In genomic region chr12:124998705-124999104, GRCh38 we compare ENCODE assay signal across 17 cellular contexts. TPM values are rescaled to one million over a fixed set of nuclear protein-coding genes. Genes with fewer than 3 reads are reported as not detected.
A peak's percentile ranks its signal among the peaks of the same experiment; 100 is the strongest.
DNase-seq lines count a peak whose midpoint lies in the region; ATAC-seq, FAIRE-seq and TF ChIP-seq lines count a peak whose summit lies in the region.
"Had no signal": no experiment of that assay in that cellular context is flagged by ENCODE, and none has a peak within 500 bp of the region (broad histone marks: within the 10 kb centered on the region; RNA-seq: fewer than 3 reads in every experiment).

No MANE protein-coding gene starts in this region.

- in situ Hi-C loops in GM12878 (cut with MboI): no loop called here

- no peak for TF ChIP-seq RAD21 in GM12878 (IDR thresholded peaks at IDR 0.05; ENCODE audit: insufficient read depth, low read depth, low read length)

- no peak for ATAC-seq in natural killer cell treated with Interleukin-12 subunit alpha and Interleukin-12 subunit beta and Interleukin-15 and Interleukin-18, amount 100 ng/mL, for 72 hours
- ATAC-seq in natural killer cell (no peak), GM12878 (no peak), PC-3 (no peak)

- peak; percentile 6 for DNase-seq in natural killer cell treated with Interleukin-12 subunit alpha and Interleukin-12 subunit beta and Interleukin-15 and Interleukin-18, amount 100 ng/mL, for 72 hours (ENCODE audit: low spot score)
- DNase-seq in natural killer cell (no peak), GM12878 (ENCODE audit: low read depth, low spot score) (no peak), SIG-M5 treated with dmso at 0.1 percent for 504 hours (lab: John Stamatoyannopoulos, UW; ENCODE audit: unreplicated experiment) (no peak), PC-3 (no peak), RKO (ENCODE audit: low spot score) (no peak)
- DNase-seq: BE2C; CD4-positive, alpha-beta memory T cell; DMS153; DMS79 treated with DMSO at 0.1 percent for 48 hours; GDM1; HCEC 1CT had no signal

- H3K27ac ChIP-seq in GM12878 (ENCODE audit: control insufficient read depth, insufficient read depth) (no peak overlapping the region), PC-3 (ENCODE audit: low read length) (no peak overlapping the region)
- H3K27ac ChIP-seq: C4-2B, HL-60 had no signal

- peaks cover 4% of the 10 kb centered on the region; the same call in 1 of the 2 replicates for H3K36me3 ChIP-seq in Loucy (ENCODE audit: insufficient read depth, low read length)
- H3K36me3 ChIP-seq in GM12878 (ENCODE audit: control insufficient read depth in 2 of 2, insufficient read depth in 2 of 2, low read length in 1 of 2): peaks cover 0 to 17% of the 10 kb centered on the region in 2 experiments; a peak in 2 of 4 replicates
- H3K36me3 ChIP-seq in PC-3 (ENCODE audit: low read depth, low read length): no peaks in the 10 kb centered on the region; the same call in 1 of the 2 replicates

- peak overlapping the region; percentile 23 for H3K4me2 ChIP-seq in Loucy (ENCODE audit: low read depth, low read length, poor library complexity, severe bottlenecking)
- peak overlapping the region; percentile 42; the same call in 1 of the 2 replicates for H3K4me2 ChIP-seq in GM12878 (ENCODE audit: control insufficient read depth, insufficient read depth)
- no peak overlapping the region for H3K4me2 ChIP-seq in PC-3 (ENCODE audit: low read length)

- H3F3A ChIP-seq in Loucy (ENCODE audit: low read depth): no peaks in the 10 kb centered on the region
- H3F3A ChIP-seq in PC-3 (ENCODE audit: low read length, unreplicated experiment): no peaks in the 10 kb centered on the region

- H3K27me3 ChIP-seq in Loucy (ENCODE audit: insufficient read depth, low read length, poor library complexity, severe bottlenecking) (no peaks in the 10 kb centered on the region), GM12878 (replicated peaks in 1 of 2; ENCODE audit: control insufficient read depth in 2 of 2, insufficient read depth in 2 of 2, low read length in 1 of 2) (no peaks in the 10 kb centered on the region), PC-3 (ENCODE audit: low read length) (no peaks in the 10 kb centered on the region)
- H3K27me3 ChIP-seq: BE2C had no signal

- TF ChIP-seq EP300 in GM12878 (IDR thresholded peaks at IDR 0.05; ENCODE audit: borderline replicate concordance in 1 of 2, control insufficient read depth in 1 of 2, low read depth in 2 of 2, low read length in 2 of 2): no peak

- TF ChIP-seq CTCF in natural killer cell (IDR thresholded peaks at IDR 0.05) (no peak), Loucy (conservative IDR thresholded peaks at IDR 0.05; ENCODE audit: low read length) (no peak), GM12878 (IDR thresholded peaks at IDR 0.05 in 2 of 3, conservative IDR thresholded peaks at IDR 0.05 in 1 of 3; ENCODE audit: control insufficient read depth in 2 of 3, extremely low read depth in 1 of 3, insufficient read depth in 1 of 3, low read depth in 3 of 3, low read length in 3 of 3) (no peak), PC-3 (conservative IDR thresholded peaks at IDR 0.05; ENCODE audit: low read depth, low read length) (no peak)

- H3K4me1 ChIP-seq in Loucy (ENCODE audit: insufficient read depth, low read length, poor library complexity, severe bottlenecking) (peaks cover 20% of the 10 kb centered on the region), GM12878 (ENCODE audit: control insufficient read depth, insufficient read depth, low read length) (peaks cover 12% of the 10 kb centered on the region), PC-3 (ENCODE audit: insufficient read depth, low read length) (peaks cover 10% of the 10 kb centered on the region)
- H3K4me1 ChIP-seq: BE2C had no signal

- POLR2A ChIA-PET in GM12878 (lab: Charles Lee) (interaction anchor here (0.7 kb wide), 1 partner anchor 57 kb away, joined by 4 read pairs; no protein-coding TSS in a partner anchor), PC-3 (lab: Charles Lee; ENCODE audit: unreplicated experiment) (no interaction called here)

- H3K9me3 ChIP-seq in Loucy (ENCODE audit: insufficient read depth, low read depth, low read length): no peaks in the 10 kb centered on the region
- H3K9me3 ChIP-seq in GM12878 (replicated peaks; ENCODE audit: control insufficient read depth, insufficient read depth, low read length): peaks cover 2% of the 10 kb centered on the region; the same call in 2 of the 3 replicates
- H3K9me3 ChIP-seq in PC-3 (ENCODE audit: low read length): no peaks in the 10 kb centered on the region
- H3K9me3 ChIP-seq: BE2C had no signal

- RAD21 ChIA-PET in GM12878 (lab: Charles Lee; ENCODE audit: unreplicated experiment): no interaction called here

- 98% methylated on average over 4 of the region's 4 CpGs for WGBS in GM12878 (ENCODE audit: insufficient coverage, insufficient replicate concordance, low lambda C conversion rate, missing lambda C conversion rate)

- no peaks in the 10 kb centered on the region for H3K27me3 Mint-ChIP-seq in natural killer cell treated with Interleukin-12 subunit alpha and Interleukin-12 subunit beta and Interleukin-15 and Interleukin-18, amount 100 ng/mL, for 72 hours
- no peaks in the 10 kb centered on the region for H3K27me3 Mint-ChIP-seq in natural killer cell (ENCODE audit: low read depth in 2 of 2)
- H3K27me3 Mint-ChIP-seq: CD4-positive, alpha-beta memory T cell had no signal

- H3K9ac ChIP-seq in Loucy (ENCODE audit: low read depth, low read length, poor library complexity, severe bottlenecking) (no peak overlapping the region), GM12878 (ENCODE audit: control insufficient read depth, insufficient read depth, low read length) (no peak overlapping the region), PC-3 (ENCODE audit: low read length) (no peak overlapping the region)

- H3K4me3 ChIP-seq in Loucy (ENCODE audit: low read length, poor library complexity, severe bottlenecking) (no peak overlapping the region), GM12878 (no peak overlapping the region), PC-3 (ENCODE audit: low read length) (no peak overlapping the region)

- peaks cover 26 to 30% of the 10 kb centered on the region in 2 donors for H3K4me1 Mint-ChIP-seq in natural killer cell treated with Interleukin-12 subunit alpha and Interleukin-12 subunit beta and Interleukin-15 and Interleukin-18, amount 100 ng/mL, for 72 hours (ENCODE audit: low read depth in 2 of 2)
- H3K4me1 Mint-ChIP-seq in natural killer cell: peaks cover 40 to 44% of the 10 kb centered on the region in 2 donors

- no peak for FAIRE-seq in GM12878 (lab: Jason Lieb, UNC)
- FAIRE-seq: A204.1, D721Med had no signal

- no peak overlapping the region for H3K4me3 Mint-ChIP-seq in natural killer cell treated with Interleukin-12 subunit alpha and Interleukin-12 subunit beta and Interleukin-15 and Interleukin-18, amount 100 ng/mL, for 72 hours
- no peak overlapping the region for H3K4me3 Mint-ChIP-seq in natural killer cell
- H3K4me3 Mint-ChIP-seq: CD4-positive, alpha-beta memory T cell had no signal

- no peak overlapping the region for H3K27ac Mint-ChIP-seq in natural killer cell treated with Interleukin-12 subunit alpha and Interleukin-12 subunit beta and Interleukin-15 and Interleukin-18, amount 100 ng/mL, for 72 hours
- no peak overlapping the region for H3K27ac Mint-ChIP-seq in natural killer cell
- H3K27ac Mint-ChIP-seq: CD4-positive, alpha-beta memory T cell had no signal

- H2AFZ ChIP-seq in Loucy (ENCODE audit: low read length) (no peak overlapping the region), GM12878 (ENCODE audit: control insufficient read depth, low read depth, low read length) (no peak overlapping the region), PC-3 (ENCODE audit: low read length) (no peak overlapping the region)

- SMC1A ChIA-PET in GM12878 (lab: Charles Lee; ENCODE audit: uncharacterized antibody, unreplicated experiment): no interaction called here

- no peak for TF ChIP-seq POLR2A in GM12878 (IDR thresholded peaks at IDR 0.05; ENCODE audit: low read depth, low read length)

- no peaks in the 10 kb centered on the region for H3K9me3 Mint-ChIP-seq in natural killer cell treated with Interleukin-12 subunit alpha and Interleukin-12 subunit beta and Interleukin-15 and Interleukin-18, amount 100 ng/mL, for 72 hours
- H3K9me3 Mint-ChIP-seq in natural killer cell: no peaks in the 10 kb centered on the region
- H3K9me3 Mint-ChIP-seq: CD4-positive, alpha-beta memory T cell had no signal

- H4K20me1 ChIP-seq in Loucy (ENCODE audit: insufficient read depth, low read length, poor library complexity, severe bottlenecking) (peaks cover 65% of the 10 kb centered on the region), GM12878 (ENCODE audit: control insufficient read depth, insufficient read depth) (no peaks in the 10 kb centered on the region), PC-3 (ENCODE audit: low read length) (peaks cover 8% of the 10 kb centered on the region; the same call in 1 of the 2 replicates)

- CTCF ChIA-PET in GM12878 (lab: Yijun Ruan, JAX): no interaction called here
- CTCF ChIA-PET in PC-3 (lab: Charles Lee): no interaction called here

- peaks cover 96% of the 10 kb centered on the region for H3K79me2 ChIP-seq in Loucy (ENCODE audit: insufficient read depth, low read length)
- H3K79me2 ChIP-seq in GM12878 (ENCODE audit: control insufficient read depth, insufficient read depth, low read length): peaks cover 88% of the 10 kb centered on the region
- peaks cover 82% of the 10 kb centered on the region for H3K79me2 ChIP-seq in PC-3 (ENCODE audit: low read length)

- no peaks in the 10 kb centered on the region for H3K9me2 ChIP-seq in Loucy (replicated peaks; ENCODE audit: low read depth, low read length)
- no peaks in the 10 kb centered on the region for H3K9me2 ChIP-seq in PC-3 (replicated peaks; ENCODE audit: low read length)

- no peaks in the 10 kb centered on the region for H3K36me3 Mint-ChIP-seq in natural killer cell treated with Interleukin-12 subunit alpha and Interleukin-12 subunit beta and Interleukin-15 and Interleukin-18, amount 100 ng/mL, for 72 hours
- no peaks in the 10 kb centered on the region for H3K36me3 Mint-ChIP-seq in natural killer cell

- intact Hi-C loops in natural killer cell (cut with micrococcal nuclease) (no loop called here), GM12878 (cut with micrococcal nuclease; ENCODE audit: unreplicated experiment) (no loop called here), PC-3 (cut with micrococcal nuclease) (no loop called here)

- BruUV-seq in GM12878 (replicated peaks; lab: Mats Ljungman, UMichigan) (no TSS peak), PC-3 (replicated peaks; lab: Mats Ljungman, UMichigan) (no TSS peak)

RNA-seq across cellular contexts. Expression of gene BRI3BP, which starts 5.3 kb away (rescaled TPM):
- 10 to 100 TPM; 16.5 to 30.0 TPM for total RNA-seq in natural killer cell treated with Interleukin-12 subunit alpha and Interleukin-12 subunit beta and Interleukin-15 and Interleukin-18, amount 100 ng/mL, for 72 hours
- total RNA-seq in natural killer cell: 1 to 10 TPM; 4.2 to 6.8 (median 5.4) TPM
- total RNA-seq in GM12878 (2013; cell fraction: nucleolus; rRNA removed): 27.0 and 27.3 TPM in 2 replicates
- 29.3 and 31.7 TPM in 2 replicates for total RNA-seq in GM12878 (2014; rRNA removed)
- total RNA-seq in GM12878 (2014; rRNA removed; fragmentation: Illumina TruSeq; extraction: Trizol): 28.7 and 30.1 TPM in 2 replicates
- total RNA-seq in GM12878 (2021): 33.3 and 37.0 TPM in 2 replicates
- 8.5 TPM for polyA plus RNA-seq in GM12878 (2011; ENCODE audit: low read depth)
- polyA plus RNA-seq in GM12878 (2011; rRNA removed): 27.6 and 33.0 TPM in 2 replicates
- 21.9 and 24.3 TPM in 2 replicates for polyA plus RNA-seq in GM12878 (2011; cell fraction: cytosol; rRNA removed)
- polyA plus RNA-seq in GM12878 (2011; cell fraction: nucleus; rRNA removed): 5.6 and 7.6 TPM in 2 replicates
- 14.7 and 17.3 TPM in 2 replicates for polyA plus RNA-seq in GM12878 (2012)
- 30.3 and 31.9 TPM in 2 replicates for polyA plus RNA-seq in GM12878 (2014; fragmentation: Illumina TruSeq; extraction: Trizol)
- 10 to 100 TPM; 15.1 to 22.6 TPM for polyA plus RNA-seq in GM12878 (2014; fragmentation: Nextera tagmentation; extraction: Ambion mirVana)
- polyA plus RNA-seq in GM12878 (2014; rRNA removed): 24.3 and 24.6 TPM in 2 replicates
- polyA plus RNA-seq in GM12878 (2016; fragmentation: Nextera tagmentation; extraction: Ambion mirVana): 10 to 100 TPM; 11.5 to 33.5 TPM
- 29.6 and 36.6 TPM in 2 replicates for polyA minus RNA-seq in GM12878 (2011; rRNA and poly(A)+ RNA removed)
- 18.6 and 20.7 TPM in 2 replicates for polyA minus RNA-seq in GM12878 (2011; cell fraction: cytosol; rRNA and poly(A)+ RNA removed)
- polyA minus RNA-seq in GM12878 (2011; cell fraction: nucleus; rRNA and poly(A)+ RNA removed): 3.6 and 8.3 TPM in 2 replicates
- total RNA-seq in PC-3 (2014; rRNA removed): 31.9 and 32.9 TPM in 2 replicates

RNA-seq across cellular contexts. Expression of gene DHX37, which starts 9.8 kb away (rescaled TPM):
- total RNA-seq in natural killer cell treated with Interleukin-12 subunit alpha and Interleukin-12 subunit beta and Interleukin-15 and Interleukin-18, amount 100 ng/mL, for 72 hours: 10 to 100 TPM; 35.5 to 70.3 TPM
- total RNA-seq in natural killer cell (10 to 100 TPM; 27.9 to 31.6 (median 30.1) TPM), GM12878 (2014; rRNA removed) (29.0 and 32.5 TPM in 2 replicates), GM12878 (2014; rRNA removed; fragmentation: Illumina TruSeq; extraction: Trizol) (12.8 and 15.5 TPM in 2 replicates), GM12878 (2021) (40.7 and 45.5 TPM in 2 replicates), PC-3 (2014; rRNA removed) (56.5 and 76.0 TPM in 2 replicates)
- 51.4 and 67.6 TPM in 2 replicates for total RNA-seq in GM12878 (2013; cell fraction: nucleolus; rRNA removed)
- 6.4 TPM for polyA plus RNA-seq in GM12878 (2011; ENCODE audit: low read depth)
- polyA plus RNA-seq in GM12878 (2011; rRNA removed) (4.4 and 11.8 TPM in 2 replicates), GM12878 (2014; fragmentation: Illumina TruSeq; extraction: Trizol) (4.5 and 12.5 TPM in 2 replicates), GM12878 (2014; fragmentation: Nextera tagmentation; extraction: Ambion mirVana) (under 1 TPM; 0.21 to 0.84 TPM), GM12878 (2014; rRNA removed) (24.3 and 28.5 TPM in 2 replicates), GM12878 (2016; fragmentation: Nextera tagmentation; extraction: Ambion mirVana) (10 to 100 TPM; 29.9 to 31.5 TPM)
- polyA plus RNA-seq in GM12878 (2011; cell fraction: cytosol; rRNA removed): 12.9 and 16.4 TPM in 2 replicates
- polyA plus RNA-seq in GM12878 (2011; cell fraction: nucleus; rRNA removed): 57.1 and 82.7 TPM in 2 replicates
- polyA plus RNA-seq in GM12878 (2012): 16.8 and 20.4 TPM in 2 replicates
- polyA minus RNA-seq in GM12878 (2011; rRNA and poly(A)+ RNA removed): 16.5 and 29.9 TPM in 2 replicates
- polyA minus RNA-seq in GM12878 (2011; cell fraction: cytosol; rRNA and poly(A)+ RNA removed): 13.2 and 14.7 TPM in 2 replicates
- 16.6 and 36.5 TPM in 2 replicates for polyA minus RNA-seq in GM12878 (2011; cell fraction: nucleus; rRNA and poly(A)+ RNA removed)
